Comparison of ENCODE assay signal across 18 cellular contexts in the genomic region with DNA sequence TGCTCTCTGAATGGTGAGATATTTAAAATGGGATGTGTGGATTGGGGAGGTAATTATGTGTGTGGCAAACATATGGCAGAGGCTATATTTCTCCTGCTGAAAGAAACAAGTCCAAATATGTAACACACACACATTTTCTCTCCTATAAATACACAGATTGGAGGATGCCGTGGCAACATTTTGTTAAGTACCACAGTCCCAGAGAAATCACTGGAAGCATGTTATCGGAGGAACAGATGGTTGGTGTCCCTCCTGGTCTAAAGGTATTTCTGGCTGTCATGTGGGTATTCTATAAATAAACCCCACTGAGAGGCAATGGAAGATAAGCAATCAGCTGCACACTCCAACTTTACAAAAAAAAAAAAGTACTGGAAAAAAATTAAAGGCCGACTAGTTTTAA.
DNase-seq lines count a peak whose midpoint lies in the region; ATAC-seq and TF ChIP-seq lines count a peak whose summit lies in the region.
"Had no signal": no experiment of that assay in that cellular context is flagged by ENCODE, and none has a peak within 500 bp of the region (broad histone marks: within the 10 kb centered on the region; RNA-seq: fewer than 3 reads in every experiment).

No MANE protein-coding gene starts in this region.

- H2BK120ac ChIP-seq in mesenchymal stem cell (ENCODE audit: low read depth, low read length): no peak overlapping the region

- no peak overlapping the region for H3K4me2 ChIP-seq in mesenchymal stem cell (ENCODE audit: low read length, poor library complexity, severe bottlenecking)
- H3K4me2 ChIP-seq: A549, GM23338 had no signal

- peak overlapping the region; percentile 38 for H2AK5ac ChIP-seq in mesenchymal stem cell (ENCODE audit: low read length, severe bottlenecking)

- H2BK12ac ChIP-seq in mesenchymal stem cell (ENCODE audit: low read length in 2 of 2): no peak overlapping the region

- H3K36me3 ChIP-seq in cardiac muscle cell (no peaks in the 10 kb centered on the region), mesenchymal stem cell (ENCODE audit: control insufficient read depth in 1 of 2, insufficient read depth in 2 of 2, low read depth in 1 of 2, low read length in 2 of 2) (no peaks in the 10 kb centered on the region)
- H3K36me3 ChIP-seq: HAP-1, MG63, Peyer's patch, SJSA1 had no signal

- H3K4me3 ChIP-seq in cardiac muscle cell: no peak overlapping the region
- H3K4me3 ChIP-seq in mesenchymal stem cell (ENCODE audit: insufficient read depth in 1 of 2, low read depth in 1 of 2, low read length in 2 of 2): no peak overlapping the region
- H3K4me3 ChIP-seq: A549, GM23338, HAP-1, K562, MG63, Peyer's patch, SJSA1 had no signal

- DNase-seq in cardiac muscle cell (ENCODE audit: low read depth in 1 of 2, low spot score in 1 of 2) (peak in 1 of 2 donors; percentile 44), cardiac septum (ENCODE audit: low spot score) (no peak), cerebellum (ENCODE audit: low spot score) (peak; percentile 79), mesenchymal stem cell (no peak), COLO829 (ENCODE audit: low spot score) (no peak)
- DNase-seq: DMS79, MG63, NCI-H187 treated with DMSO at 0.1 percent for 48 hours, NCI-H2107, NCI-H748 treated with DMSO at 0.1 percent for 48 hours, Peyer's patch had no signal

- WGBS in mesenchymal stem cell: 100% methylated on average over 2 of the region's 3 CpGs

- H4K91ac ChIP-seq in mesenchymal stem cell (ENCODE audit: low read length): no peak overlapping the region

- H4K8ac ChIP-seq in mesenchymal stem cell (ENCODE audit: low read length): no peak overlapping the region

- no peaks in the 10 kb centered on the region for H3K27me3 ChIP-seq in cardiac muscle cell
- H3K27me3 ChIP-seq in mesenchymal stem cell (ENCODE audit: control insufficient read depth in 1 of 2, insufficient read depth in 1 of 2, low read length in 2 of 2): no peaks in the 10 kb centered on the region
- H3K27me3 ChIP-seq: MG63, Peyer's patch, SJSA1 had no signal

- H2AFZ ChIP-seq in mesenchymal stem cell (ENCODE audit: low read depth, low read length): no peak overlapping the region
- H2AFZ ChIP-seq: GM23338 had no signal

- no peak overlapping the region for H3K9ac ChIP-seq in mesenchymal stem cell (ENCODE audit: low read length)

- H2BK5ac ChIP-seq in mesenchymal stem cell (ENCODE audit: low read depth, low read length, poor library complexity, severe bottlenecking): no peak overlapping the region

- intact Hi-C loops in cardiac septum (cut with DNase I): no loop called here

- ATAC-seq in GM18502 (IDR thresholded peaks at IDR 0.05; ENCODE audit: poor library complexity, unreplicated experiment) (no peak), GM19463 (IDR thresholded peaks at IDR 0.05; ENCODE audit: unreplicated experiment) (no peak)
- ATAC-seq: A549, GM23338, K562 had no signal

- H3K27ac ChIP-seq in cardiac muscle cell (peak overlapping the region; percentile 49), mesenchymal stem cell (ENCODE audit: low read length, poor library complexity, severe bottlenecking) (no peak overlapping the region)
- H3K27ac ChIP-seq: A549, Peyer's patch, SJSA1 had no signal

- no peak overlapping the region for H3K4ac ChIP-seq in mesenchymal stem cell (ENCODE audit: low read depth in 1 of 2, low read length in 2 of 2)

- TF ChIP-seq CTCF in cardiac muscle cell (IDR thresholded peaks at IDR 0.05; ENCODE audit: low read depth, low read length): no peak

- no peak overlapping the region for H3K18ac ChIP-seq in mesenchymal stem cell (ENCODE audit: low read depth in 1 of 2, low read length in 2 of 2)

- no peak overlapping the region for H3K23ac ChIP-seq in mesenchymal stem cell (ENCODE audit: low read length in 2 of 2)

- H2BK15ac ChIP-seq in mesenchymal stem cell (ENCODE audit: low read depth, poor library complexity, severe bottlenecking): no peak overlapping the region

- H3K9me3 ChIP-seq in cardiac muscle cell (ENCODE audit: low read depth) (no peaks in the 10 kb centered on the region), mesenchymal stem cell (ENCODE audit: control insufficient read depth, low read length) (no peaks in the 10 kb centered on the region)
- H3K9me3 ChIP-seq: A549, HAP-1, MG63, Peyer's patch, SJSA1 had no signal

- no peaks in the 10 kb centered on the region for H3K79me1 ChIP-seq in mesenchymal stem cell (replicated peaks; ENCODE audit: low read length, poor library complexity, severe bottlenecking)

- H3K14ac ChIP-seq in mesenchymal stem cell (ENCODE audit: low read length in 2 of 2): no peak overlapping the region

- H3K4me1 ChIP-seq in cardiac muscle cell (ENCODE audit: low read depth) (peaks cover 13% of the 10 kb centered on the region), mesenchymal stem cell (ENCODE audit: control insufficient read depth, insufficient read depth, low read depth, low read length) (peaks cover 2% of the 10 kb centered on the region)
- H3K4me1 ChIP-seq: A549, HAP-1, Peyer's patch, SJSA1 had no signal
